ENCODE assay signal across 20 cellular contexts in genomic region chr12:89456565-89456964, GRCh38.
"Had no signal": no experiment of that assay in that cellular context is flagged by ENCODE, and none has a peak within 500 bp of the region (broad histone marks: within the 10 kb centered on the region; RNA-seq: fewer than 3 reads in every experiment).

No MANE protein-coding gene starts in this region.

- H3K9me3 ChIP-seq: SK-N-SH had no signal

- ATAC-seq: HepG2 had no signal

- H3K9ac ChIP-seq: SK-N-SH had no signal

- H3K4me2 ChIP-seq: SK-N-SH had no signal

- DNase-seq: IMR-90, Karpas-422, KG1, MM.1S, NCI-H1092 treated with DMSO at 0.1 percent for 48 hours, NCI-H1436, NCI-H187, NCI-H2029, NCI-H2081 treated with DMSO at 0.1 percent for 48 hours, NCI-H2171, NCI-H345, NCI-H446 treated with DMSO at 0.1 percent for 48 hours, NCI-H510A treated with DMSO at 0.1 percent for 48 hours, NCI-H526, NCI-H82, RPMI8226, SHP77, SK-N-SH, SW 1271 had no signal
